In genomic region chr6:69699655-69700054, GRCh38 we compare ENCODE assay signal across 31 cellular contexts.
"Had no signal": no experiment of that assay in that cellular context is flagged by ENCODE, and none has a peak within 500 bp of the region (broad histone marks: within the 10 kb centered on the region; RNA-seq: fewer than 3 reads in every experiment).

No MANE protein-coding gene starts in this region.

- ATAC-seq: activated CD4-positive, CD25-positive, alpha-beta regulatory T cell treated with anti-CD3 and anti-CD28 coated beads, Interleukin-2, amount 50 U/mL, for 24 hours; activated CD8-positive, alpha-beta T cell treated with anti-CD3 and anti-CD28 coated beads for 36 hours; activated T-cell treated with anti-CD3 and anti-CD28 coated beads, Interleukin-2, amount 50 U/mL, for 4 hours; activated T-helper 17 cell treated with anti-CD3 and anti-CD28 coated beads, Interleukin-2, amount 50 U/mL, for 72 hours; foreskin keratinocyte; gastroesophageal sphincter; heart right ventricle had no signal

- H3K9me3 Mint-ChIP-seq: activated B cell treated with CpG ODN at 0.5 μM for 24 hours; activated CD8-positive, alpha-beta T cell treated with anti-CD3 and anti-CD28 coated beads for 36 hours; activated T-cell treated with anti-CD3 and anti-CD28 coated beads, Interleukin-2, amount 50 U/mL, for 4 hours; activated T-helper 17 cell treated with anti-CD3 and anti-CD28 coated beads, Interleukin-2, amount 50 U/mL, for 72 hours; brain; dendritic cell treated with granulocyte-macrophage colony-stimulating factor and Interleukin-4, amounts not matched to agents 40 ng/mL and 50 ng/mL, for 4 days; endodermal cell; T-helper 1 cell treated with Interleukin-12 subunit alpha and Interleukin-12 subunit beta and Interleukin-4 antibody, amounts not matched to agents 30 μg/mL and 1 μg/mL, for 36 hours; T-helper 2 cell treated with Interferon-gamma antibody and Interleukin-4, amounts not matched to agents 5 μg/mL and 100 μg/mL, for 36 hours had no signal

- H3K4me3 Mint-ChIP-seq: activated B cell treated with CpG ODN at 0.5 μM for 24 hours; activated CD8-positive, alpha-beta T cell treated with anti-CD3 and anti-CD28 coated beads for 36 hours; activated naive CD8-positive, alpha-beta T cell; activated T-cell treated with anti-CD3 and anti-CD28 coated beads, Interleukin-2, amount 50 U/mL, for 4 hours; activated T-helper 17 cell treated with anti-CD3 and anti-CD28 coated beads, Interleukin-2, amount 50 U/mL, for 72 hours; brain; dendritic cell treated with granulocyte-macrophage colony-stimulating factor and Interleukin-4, amounts not matched to agents 40 ng/mL and 50 ng/mL, for 4 days; endodermal cell; T-helper 1 cell treated with Interleukin-12 subunit alpha and Interleukin-12 subunit beta and Interleukin-4 antibody, amounts not matched to agents 30 μg/mL and 1 μg/mL, for 36 hours; T-helper 2 cell treated with Interferon-gamma antibody and Interleukin-4, amounts not matched to agents 5 μg/mL and 100 μg/mL, for 36 hours had no signal

- H3K4me1 Mint-ChIP-seq: brain, endodermal cell had no signal

- DNase-seq: activated B cell treated with CpG ODN at 0.5 μM for 24 hours; activated CD4-positive, alpha-beta T cell treated with anti-CD3 and anti-CD28 coated beads for 48 hours; activated CD4-positive, alpha-beta T cell treated with anti-CD3 and anti-CD28 coated beads, Interleukin-2, amount 50 U/mL, for 1 hour; activated CD4-positive, alpha-beta T cell treated with anti-CD3 and anti-CD28 coated beads, Interleukin-2, amount 50 U/mL, for 48 hours; activated CD8-positive, alpha-beta memory T cell treated with anti-CD3 and anti-CD28 coated beads for 24 hours; activated CD8-positive, alpha-beta T cell treated with anti-CD3 and anti-CD28 coated beads for 36 hours; activated effector memory CD4-positive, alpha-beta T cell treated with Interleukin-2 at 50 U/mL for 16 hours; activated gamma-delta T cell treated with Interleukin-2 at 50 U/mL for 16 hours; activated naive CD4-positive, alpha-beta T cell treated with anti-CD3 and anti-CD28 coated beads, Interleukin-2, amount 50 U/mL, for 16 hours; activated naive CD4-positive, alpha-beta T cell treated with Interleukin-2 at 50 U/mL for 16 hours; activated T-cell treated with anti-CD3 and anti-CD28 coated beads, Interleukin-2, amount 50 U/mL, for 4 hours; adrenal gland; amygdala; central memory CD4-positive, alpha-beta T cell; cerebellar nuclear complex; dorsolateral prefrontal cortex; effector memory CD4-positive, alpha-beta T cell; endodermal cell; erythroblast; foreskin keratinocyte; heart right ventricle; T1000; WERI-Rb-1 had no signal

- H3K27ac Mint-ChIP-seq: activated B cell treated with CpG ODN at 0.5 μM for 24 hours; activated CD8-positive, alpha-beta T cell treated with anti-CD3 and anti-CD28 coated beads for 36 hours; activated naive CD8-positive, alpha-beta T cell; activated T-helper 17 cell treated with anti-CD3 and anti-CD28 coated beads, Interleukin-2, amount 50 U/mL, for 72 hours; brain; dendritic cell treated with granulocyte-macrophage colony-stimulating factor and Interleukin-4, amounts not matched to agents 40 ng/mL and 50 ng/mL, for 4 days; endodermal cell; T-helper 1 cell treated with Interleukin-12 subunit alpha and Interleukin-12 subunit beta and Interleukin-4 antibody, amounts not matched to agents 30 μg/mL and 1 μg/mL, for 36 hours; T-helper 2 cell treated with Interferon-gamma antibody and Interleukin-4, amounts not matched to agents 5 μg/mL and 100 μg/mL, for 36 hours had no signal

- H3K27me3 Mint-ChIP-seq: activated B cell treated with CpG ODN at 0.5 μM for 24 hours; activated CD8-positive, alpha-beta T cell treated with anti-CD3 and anti-CD28 coated beads for 36 hours; activated naive CD8-positive, alpha-beta T cell; activated T-helper 17 cell treated with anti-CD3 and anti-CD28 coated beads, Interleukin-2, amount 50 U/mL, for 72 hours; brain; dendritic cell treated with granulocyte-macrophage colony-stimulating factor and Interleukin-4, amounts not matched to agents 40 ng/mL and 50 ng/mL, for 4 days had no signal
